In the genomic region with DNA sequence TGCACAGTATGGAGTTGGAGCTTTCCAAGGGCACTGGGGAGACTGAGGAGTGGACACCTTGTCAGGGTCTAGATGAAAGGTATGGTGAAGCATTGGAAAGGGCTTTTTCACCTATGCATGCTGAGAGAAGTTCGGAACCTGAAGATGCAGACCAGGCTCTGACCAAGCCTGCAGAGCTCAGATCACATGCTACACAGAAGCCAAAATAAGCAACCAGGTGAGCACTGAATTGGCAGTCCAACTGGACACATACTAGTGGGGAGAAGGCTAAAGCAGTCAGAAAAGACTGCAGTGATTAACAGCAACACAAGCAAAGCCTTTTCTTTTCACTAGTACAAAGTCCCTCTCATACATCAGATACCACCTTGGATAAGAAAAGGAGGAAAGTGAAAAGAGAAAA, we compare ENCODE assay signal across 9 cellular contexts.
"Had no signal": no experiment of that assay in that cellular context is flagged by ENCODE, and none has a peak within 500 bp of the region (broad histone marks: within the 10 kb centered on the region; RNA-seq: fewer than 3 reads in every experiment).

No MANE protein-coding gene starts in this region.

- H3K9ac ChIP-seq: GM23248, KMS-11 had no signal

- H3K4me1 Mint-ChIP-seq: H9, IgD-negative memory B cell had no signal

- H3K36me3 Mint-ChIP-seq: IgD-negative memory B cell had no signal

- H3K27me3 Mint-ChIP-seq: IgD-negative memory B cell had no signal

- H3K9me3 Mint-ChIP-seq: H9 had no signal

- H3K4me3 Mint-ChIP-seq: H9, IgD-negative memory B cell had no signal

- H3K27ac Mint-ChIP-seq: H9, IgD-negative memory B cell had no signal

- DNase-seq: GM23248, GOT3, H9, HCEC 1CT, KBM-7 had no signal

- ATAC-seq: HepG2 had no signal

- H3K4me3 ChIP-seq: GM23248 had no signal

- H3K27ac ChIP-seq: GM23248, HL-60, KMS-11 had no signal
